Comparison of ENCODE assay signal across 1 cellular context in the genomic region with DNA sequence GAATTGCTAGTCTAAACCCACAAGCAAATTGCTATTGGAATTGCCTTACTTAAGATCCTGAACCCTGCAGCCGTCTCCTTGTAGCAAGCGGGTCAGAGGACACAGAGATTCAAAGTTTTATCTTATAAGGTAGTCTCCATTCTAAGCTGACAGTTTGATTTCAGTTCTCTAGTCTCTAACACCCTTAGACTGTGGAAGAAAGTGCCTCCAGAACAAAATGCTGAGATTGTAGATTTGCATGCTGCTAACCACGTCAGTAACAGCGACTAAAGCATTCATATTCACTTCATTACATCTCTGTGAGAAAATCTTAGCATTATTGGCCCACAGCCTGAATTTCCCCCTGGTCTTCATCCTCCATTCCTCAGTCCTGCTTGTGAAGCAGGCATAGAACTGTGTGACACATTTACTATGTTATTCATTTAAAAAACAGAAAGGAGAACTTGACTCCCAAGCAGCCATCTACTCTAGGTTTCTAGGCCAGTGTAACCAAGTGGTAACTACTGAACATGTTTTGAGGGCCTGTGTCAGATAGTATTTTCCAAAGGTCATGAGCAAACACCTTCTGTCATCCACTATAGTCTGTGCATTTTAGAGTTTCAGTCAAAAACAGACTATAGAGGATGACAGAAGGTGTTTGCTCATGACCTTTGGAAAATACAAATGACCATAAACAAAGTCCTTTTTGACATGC.
TF ChIP-seq lines count a peak whose summit lies in the region.

No MANE protein-coding gene starts in this region.

TF ChIP-seq in GM12878, 131 proteins besides CTCF, POLR2A, EP300 and RAD21:
- no peak for TF ChIP-seq ZZZ3 (IDR thresholded peaks at IDR 0.05; ENCODE audit: control insufficient read depth, insufficient read length, low read depth)
- no peak for TF ChIP-seq FOXK2 (IDR thresholded peaks at IDR 0.05)
- TF ChIP-seq RFX5 (IDR thresholded peaks at IDR 0.05; ENCODE audit: low read depth, low read length) = no peak
- TF ChIP-seq, protein P1, sequence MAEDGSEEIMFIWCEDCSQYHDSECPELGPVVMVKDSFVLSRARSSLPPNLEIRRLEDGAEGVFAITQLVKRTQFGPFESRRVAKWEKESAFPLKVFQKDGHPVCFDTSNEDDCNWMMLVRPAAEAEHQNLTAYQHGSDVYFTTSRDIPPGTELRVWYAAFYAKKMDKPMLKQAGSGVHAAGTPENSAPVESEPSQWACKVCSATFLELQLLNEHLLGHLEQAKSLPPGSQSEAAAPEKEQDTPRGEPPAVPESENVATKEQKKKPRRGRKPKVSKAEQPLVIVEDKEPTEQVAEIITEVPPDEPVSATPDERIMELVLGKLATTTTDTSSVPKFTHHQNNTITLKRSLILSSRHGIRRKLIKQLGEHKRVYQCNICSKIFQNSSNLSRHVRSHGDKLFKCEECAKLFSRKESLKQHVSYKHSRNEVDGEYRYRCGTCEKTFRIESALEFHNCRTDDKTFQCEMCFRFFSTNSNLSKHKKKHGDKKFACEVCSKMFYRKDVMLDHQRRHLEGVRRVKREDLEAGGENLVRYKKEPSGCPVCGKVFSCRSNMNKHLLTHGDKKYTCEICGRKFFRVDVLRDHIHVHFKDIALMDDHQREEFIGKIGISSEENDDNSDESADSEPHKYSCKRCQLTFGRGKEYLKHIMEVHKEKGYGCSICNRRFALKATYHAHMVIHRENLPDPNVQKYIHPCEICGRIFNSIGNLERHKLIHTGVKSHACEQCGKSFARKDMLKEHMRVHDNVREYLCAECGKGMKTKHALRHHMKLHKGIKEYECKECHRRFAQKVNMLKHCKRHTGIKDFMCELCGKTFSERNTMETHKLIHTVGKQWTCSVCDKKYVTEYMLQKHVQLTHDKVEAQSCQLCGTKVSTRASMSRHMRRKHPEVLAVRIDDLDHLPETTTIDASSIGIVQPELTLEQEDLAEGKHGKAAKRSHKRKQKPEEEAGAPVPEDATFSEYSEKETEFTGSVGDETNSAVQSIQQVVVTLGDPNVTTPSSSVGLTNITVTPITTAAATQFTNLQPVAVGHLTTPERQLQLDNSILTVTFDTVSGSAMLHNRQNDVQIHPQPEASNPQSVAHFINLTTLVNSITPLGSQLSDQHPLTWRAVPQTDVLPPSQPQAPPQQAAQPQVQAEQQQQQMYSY (CRISPR knock-in tag; IDR thresholded peaks at IDR 0.05) = no peak
- TF ChIP-seq POLR2AphosphoS5 (IDR thresholded peaks at IDR 0.05; ENCODE audit: low read length) = no peak
- TF ChIP-seq RELA (IDR thresholded peaks at IDR 0.05; ENCODE audit: borderline replicate concordance, partially characterized antibody) = no peak
- no peak for TF ChIP-seq FOS (IDR thresholded peaks at IDR 0.05; ENCODE audit: borderline replicate concordance, extremely low read depth, insufficient read length)
- no peak for TF ChIP-seq TARDBP (IDR thresholded peaks at IDR 0.05; ENCODE audit: borderline replicate concordance)
- TF ChIP-seq MTA3 (IDR thresholded peaks at IDR 0.05; ENCODE audit: borderline replicate concordance, low read length) = no peak
- TF ChIP-seq ZNF592 (IDR thresholded peaks at IDR 0.05) = no peak
- no peak for TF ChIP-seq MAX (IDR thresholded peaks at IDR 0.05; ENCODE audit: low read depth, low read length)
- no peak for TF ChIP-seq USF1 (IDR thresholded peaks at IDR 0.05; ENCODE audit: borderline replicate concordance, extremely low read length, insufficient read depth, low read depth, low read length)
- no peak for TF ChIP-seq IKZF1 (conservative IDR thresholded peaks at IDR 0.05)
- TF ChIP-seq, protein P2, sequence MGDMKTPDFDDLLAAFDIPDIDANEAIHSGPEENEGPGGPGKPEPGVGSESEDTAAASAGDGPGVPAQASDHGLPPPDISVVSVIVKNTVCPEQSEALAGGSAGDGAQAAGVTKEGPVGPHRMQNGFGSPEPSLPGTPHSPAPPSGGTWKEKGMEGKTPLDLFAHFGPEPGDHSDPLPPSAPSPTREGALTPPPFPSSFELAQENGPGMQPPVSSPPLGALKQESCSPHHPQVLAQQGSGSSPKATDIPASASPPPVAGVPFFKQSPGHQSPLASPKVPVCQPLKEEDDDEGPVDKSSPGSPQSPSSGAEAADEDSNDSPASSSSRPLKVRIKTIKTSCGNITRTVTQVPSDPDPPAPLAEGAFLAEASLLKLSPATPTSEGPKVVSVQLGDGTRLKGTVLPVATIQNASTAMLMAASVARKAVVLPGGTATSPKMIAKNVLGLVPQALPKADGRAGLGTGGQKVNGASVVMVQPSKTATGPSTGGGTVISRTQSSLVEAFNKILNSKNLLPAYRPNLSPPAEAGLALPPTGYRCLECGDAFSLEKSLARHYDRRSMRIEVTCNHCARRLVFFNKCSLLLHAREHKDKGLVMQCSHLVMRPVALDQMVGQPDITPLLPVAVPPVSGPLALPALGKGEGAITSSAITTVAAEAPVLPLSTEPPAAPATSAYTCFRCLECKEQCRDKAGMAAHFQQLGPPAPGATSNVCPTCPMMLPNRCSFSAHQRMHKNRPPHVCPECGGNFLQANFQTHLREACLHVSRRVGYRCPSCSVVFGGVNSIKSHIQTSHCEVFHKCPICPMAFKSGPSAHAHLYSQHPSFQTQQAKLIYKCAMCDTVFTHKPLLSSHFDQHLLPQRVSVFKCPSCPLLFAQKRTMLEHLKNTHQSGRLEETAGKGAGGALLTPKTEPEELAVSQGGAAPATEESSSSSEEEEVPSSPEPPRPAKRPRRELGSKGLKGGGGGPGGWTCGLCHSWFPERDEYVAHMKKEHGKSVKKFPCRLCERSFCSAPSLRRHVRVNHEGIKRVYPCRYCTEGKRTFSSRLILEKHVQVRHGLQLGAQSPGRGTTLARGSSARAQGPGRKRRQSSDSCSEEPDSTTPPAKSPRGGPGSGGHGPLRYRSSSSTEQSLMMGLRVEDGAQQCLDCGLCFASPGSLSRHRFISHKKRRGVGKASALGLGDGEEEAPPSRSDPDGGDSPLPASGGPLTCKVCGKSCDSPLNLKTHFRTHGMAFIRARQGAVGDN (IDR thresholded peaks at IDR 0.05) = no peak
- no peak for TF ChIP-seq MTA2 (IDR thresholded peaks at IDR 0.05; ENCODE audit: low read depth)
- TF ChIP-seq PAX5 (IDR thresholded peaks at IDR 0.05; ENCODE audit: borderline replicate concordance, low read depth, low read length) = no peak
- no peak for TF ChIP-seq RCOR1 (conservative IDR thresholded peaks at IDR 0.05; ENCODE audit: low read depth, low read length)
- no peak for TF ChIP-seq HDGF (IDR thresholded peaks at IDR 0.05)
- no peak for TF ChIP-seq NBN (IDR thresholded peaks at IDR 0.05)
